In genomic region chr5:88226881-88227450, GRCh38 we compare ENCODE assay signal across 16 cellular contexts. TPM values are rescaled to one million over a fixed set of nuclear protein-coding genes. Genes with fewer than 3 reads are reported as not detected.
DNase-seq lines count a peak whose midpoint lies in the region; ATAC-seq and TF ChIP-seq lines count a peak whose summit lies in the region.
"Had no signal": no experiment of that assay in that cellular context is flagged by ENCODE, and none has a peak within 500 bp of the region (broad histone marks: within the 10 kb centered on the region; RNA-seq: fewer than 3 reads in every experiment).

No MANE protein-coding gene starts in this region.

- ATAC-seq in GM21576 (IDR thresholded peaks at IDR 0.05; ENCODE audit: unreplicated experiment) (peak; percentile 65), HG03108 (IDR thresholded peaks at IDR 0.05; ENCODE audit: unreplicated experiment) (peak; percentile 62)
- ATAC-seq: K562, left colon had no signal

- no peak overlapping the region for H3K4me3 ChIP-seq in left ventricle myocardium inferior
- H3K4me3 ChIP-seq: K562 had no signal

- H3K27ac ChIP-seq in left ventricle myocardium inferior (replicated peaks), result no peak overlapping the region

- POLR2A ChIA-PET in activated CD4-positive, alpha-beta memory T cell treated with anti-CD3 and anti-CD28 coated beads, Interleukin-2, amount 10 ng/mL, durations not matched to agents 7 days and 5 days (lab: Charles Lee), result no interaction called here
- POLR2A ChIA-PET in activated CD4-positive, alpha-beta memory T cell treated with anti-CD3 and anti-CD28 coated beads for 36 hours (lab: Charles Lee), result interaction anchor here (0.6 kb wide), 1 partner anchor 619 kb away, joined by 3 read pairs; no protein-coding TSS in a partner anchor

- peak overlapping the region; percentile 3 for H3K27ac Mint-ChIP-seq in activated CD4-positive, alpha-beta memory T cell treated with anti-CD3 and anti-CD28 coated beads, Interleukin-2, amount 10 ng/mL, durations not matched to agents 7 days and 5 days
- no peak overlapping the region for H3K27ac Mint-ChIP-seq in activated CD4-positive, alpha-beta memory T cell treated with anti-CD3 and anti-CD28 coated beads for 36 hours
- H3K27ac Mint-ChIP-seq in nephron progenitor cell, result peak overlapping the region; percentile 68
- H3K27ac Mint-ChIP-seq: activated naive CD8-positive, alpha-beta T cell treated with anti-CD3 and anti-CD28 coated beads, Interleukin-2, amount 10 ng/mL, durations not matched to agents 7 days and 5 days had no signal

- H3K27me3 Mint-ChIP-seq in activated CD4-positive, alpha-beta memory T cell treated with anti-CD3 and anti-CD28 coated beads, Interleukin-2, amount 10 ng/mL, durations not matched to agents 7 days and 5 days, result no peaks in the 10 kb centered on the region
- no peaks in the 10 kb centered on the region for H3K27me3 Mint-ChIP-seq in activated CD4-positive, alpha-beta memory T cell treated with anti-CD3 and anti-CD28 coated beads for 36 hours
- no peaks in the 10 kb centered on the region for H3K27me3 Mint-ChIP-seq in nephron progenitor cell (ENCODE audit: low read depth, poor library complexity)
- H3K27me3 Mint-ChIP-seq: activated naive CD8-positive, alpha-beta T cell treated with anti-CD3 and anti-CD28 coated beads, Interleukin-2, amount 10 ng/mL, durations not matched to agents 7 days and 5 days had no signal

- intact Hi-C loops in activated CD4-positive, alpha-beta memory T cell treated with anti-CD3 and anti-CD28 coated beads for 36 hours (cut with micrococcal nuclease), result no loop called here
- intact Hi-C loops in left ventricle myocardium inferior (cut with micrococcal nuclease), result no loop called here

- no peaks in the 10 kb centered on the region for H3K9me3 ChIP-seq in left ventricle myocardium inferior (replicated peaks)

- H3K36me3 Mint-ChIP-seq in activated CD4-positive, alpha-beta memory T cell treated with anti-CD3 and anti-CD28 coated beads, Interleukin-2, amount 10 ng/mL, durations not matched to agents 7 days and 5 days (ENCODE audit: low read depth), result peaks cover 19% of the 10 kb centered on the region
- H3K36me3 Mint-ChIP-seq in activated CD4-positive, alpha-beta memory T cell treated with anti-CD3 and anti-CD28 coated beads for 36 hours, result peaks cover 12% of the 10 kb centered on the region
- peaks cover 37% of the 10 kb centered on the region for H3K36me3 Mint-ChIP-seq in nephron progenitor cell (ENCODE audit: low read depth)

- no peak overlapping the region for H3K4me3 Mint-ChIP-seq in activated CD4-positive, alpha-beta memory T cell treated with anti-CD3 and anti-CD28 coated beads, Interleukin-2, amount 10 ng/mL, durations not matched to agents 7 days and 5 days
- H3K4me3 Mint-ChIP-seq in activated CD4-positive, alpha-beta memory T cell treated with anti-CD3 and anti-CD28 coated beads for 36 hours, result no peak overlapping the region
- H3K4me3 Mint-ChIP-seq in nephron progenitor cell, result no peak overlapping the region
- H3K4me3 Mint-ChIP-seq: activated naive CD8-positive, alpha-beta T cell treated with anti-CD3 and anti-CD28 coated beads, Interleukin-2, amount 10 ng/mL, durations not matched to agents 7 days and 5 days had no signal

- H3K4me1 Mint-ChIP-seq in activated CD4-positive, alpha-beta memory T cell treated with anti-CD3 and anti-CD28 coated beads, Interleukin-2, amount 10 ng/mL, durations not matched to agents 7 days and 5 days, result peaks cover 13% of the 10 kb centered on the region
- H3K4me1 Mint-ChIP-seq in activated CD4-positive, alpha-beta memory T cell treated with anti-CD3 and anti-CD28 coated beads for 36 hours (ENCODE audit: low read depth), result no peaks in the 10 kb centered on the region
- H3K4me1 Mint-ChIP-seq in nephron progenitor cell, result no peaks in the 10 kb centered on the region

- no peaks in the 10 kb centered on the region for H3K27me3 ChIP-seq in left ventricle myocardium inferior (ENCODE audit: low read depth)

- H3K4me1 ChIP-seq in left ventricle myocardium inferior, result no peaks in the 10 kb centered on the region

- H3K9me3 Mint-ChIP-seq in activated CD4-positive, alpha-beta memory T cell treated with anti-CD3 and anti-CD28 coated beads, Interleukin-2, amount 10 ng/mL, durations not matched to agents 7 days and 5 days, result no peaks in the 10 kb centered on the region
- no peaks in the 10 kb centered on the region for H3K9me3 Mint-ChIP-seq in activated CD4-positive, alpha-beta memory T cell treated with anti-CD3 and anti-CD28 coated beads for 36 hours
- peaks cover 3% of the 10 kb centered on the region for H3K9me3 Mint-ChIP-seq in nephron progenitor cell
- H3K9me3 Mint-ChIP-seq: activated naive CD8-positive, alpha-beta T cell treated with anti-CD3 and anti-CD28 coated beads, Interleukin-2, amount 10 ng/mL, durations not matched to agents 7 days and 5 days had no signal

- CTCF ChIA-PET in activated CD4-positive, alpha-beta memory T cell treated with anti-CD3 and anti-CD28 coated beads, Interleukin-2, amount 10 ng/mL, durations not matched to agents 7 days and 5 days (lab: Charles Lee), result interaction anchor here (1.2 to 1.4 kb wide), 2 partner anchors 10 to 16 kb away, joined by 3 to 5 read pairs; no protein-coding TSS in a partner anchor
- CTCF ChIA-PET in activated CD4-positive, alpha-beta memory T cell treated with anti-CD3 and anti-CD28 coated beads for 36 hours (lab: Charles Lee), result interaction anchor here (0.8 kb wide), 1 partner anchor 23 kb away, joined by 3 read pairs; no protein-coding TSS in a partner anchor

- peaks cover 24% of the 10 kb centered on the region for H3K36me3 ChIP-seq in left ventricle myocardium inferior

- TF ChIP-seq CTCF in nephron progenitor cell (IDR thresholded peaks at IDR 0.05), result no peak
- no peak for TF ChIP-seq CTCF in left ventricle myocardium inferior (IDR thresholded peaks at IDR 0.05; ENCODE audit: borderline replicate concordance)

- no peak for DNase-seq in activated CD4-positive, alpha-beta memory T cell treated with anti-CD3 and anti-CD28 coated beads, Interleukin-2, amount 10 ng/mL, durations not matched to agents 7 days and 5 days
- DNase-seq in activated CD4-positive, alpha-beta memory T cell treated with anti-CD3 and anti-CD28 coated beads for 36 hours, result no peak
- no peak for DNase-seq in nephron progenitor cell
- DNase-seq in GOT3 (lab: John Stamatoyannopoulos, UW), result no peak
- no peak for DNase-seq in left ventricle myocardium inferior
- no peak for DNase-seq in stimulated activated CD4-positive, alpha-beta T cell treated with anti-CD3 and anti-CD28 coated beads, Interleukin-4, amount 100 ng/mL, for 24 hours
- DNase-seq: 8988T; activated naive CD8-positive, alpha-beta T cell treated with anti-CD3 and anti-CD28 coated beads, Interleukin-2, amount 10 ng/mL, durations not matched to agents 7 days and 5 days; DMS53; left colon; NCI-H2171; nucleus accumbens; SHP77 had no signal

RNA-seq across cellular contexts. Expression of gene TMEM161B, which starts 41.7 kb away (rescaled TPM):
- 10 to 100 TPM; 25.9 to 26.4 TPM for total RNA-seq in activated CD4-positive, alpha-beta memory T cell treated with anti-CD3 and anti-CD28 coated beads, Interleukin-2, amount 10 ng/mL, durations not matched to agents 7 days and 5 days
- 10 to 100 TPM; 21.2 to 22.9 TPM for total RNA-seq in activated CD4-positive, alpha-beta memory T cell treated with anti-CD3 and anti-CD28 coated beads for 36 hours
- 8.0 TPM for total RNA-seq in left ventricle myocardium inferior
